Comparison of ENCODE assay signal across 1 cellular context in the genomic region with DNA sequence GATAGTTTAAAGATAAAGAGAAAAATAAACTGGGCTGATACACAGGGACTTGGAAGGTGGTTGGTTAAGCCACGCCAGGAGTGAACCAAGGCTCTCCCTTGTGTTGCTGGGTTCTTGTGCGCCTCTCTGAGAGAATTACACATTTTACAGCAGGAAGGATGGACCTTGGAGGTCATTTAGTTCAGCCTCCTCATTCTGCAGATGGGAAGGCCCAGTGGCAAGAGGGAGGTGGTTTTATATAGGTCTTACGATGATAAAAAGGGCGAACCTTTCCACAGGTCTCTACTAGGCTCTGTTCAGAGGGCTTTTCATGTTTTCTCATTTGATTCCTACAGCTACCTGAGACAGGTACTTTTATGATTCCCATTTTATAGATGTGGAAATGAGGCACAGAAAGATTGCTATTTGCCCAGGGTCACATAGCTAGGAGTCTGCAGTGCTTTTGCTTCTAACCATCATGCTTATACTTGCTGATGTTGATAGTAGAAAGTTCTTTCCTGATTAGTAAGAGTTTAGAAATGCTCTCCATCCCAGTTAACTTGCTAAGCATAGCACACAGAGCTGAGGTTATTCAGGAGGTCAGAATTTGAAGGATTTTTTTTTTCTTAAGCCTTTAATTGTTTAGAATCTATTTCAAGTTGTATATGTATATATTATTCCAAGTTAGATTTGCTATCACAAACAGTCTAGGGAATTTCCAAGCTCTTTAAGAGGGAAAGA.
TF ChIP-seq lines count a peak whose summit lies in the region.

No MANE protein-coding gene starts in this region.

TF ChIP-seq in K562, 482 proteins besides CTCF, POLR2A, EP300 and RAD21:
- TF ChIP-seq ZBTB8A (IDR thresholded peaks at IDR 0.05; ENCODE audit: partially characterized antibody) (no peak), NFXL1 (CRISPR knock-in tag; IDR thresholded peaks at IDR 0.05) (no peak)
- TF ChIP-seq, protein P1, sequence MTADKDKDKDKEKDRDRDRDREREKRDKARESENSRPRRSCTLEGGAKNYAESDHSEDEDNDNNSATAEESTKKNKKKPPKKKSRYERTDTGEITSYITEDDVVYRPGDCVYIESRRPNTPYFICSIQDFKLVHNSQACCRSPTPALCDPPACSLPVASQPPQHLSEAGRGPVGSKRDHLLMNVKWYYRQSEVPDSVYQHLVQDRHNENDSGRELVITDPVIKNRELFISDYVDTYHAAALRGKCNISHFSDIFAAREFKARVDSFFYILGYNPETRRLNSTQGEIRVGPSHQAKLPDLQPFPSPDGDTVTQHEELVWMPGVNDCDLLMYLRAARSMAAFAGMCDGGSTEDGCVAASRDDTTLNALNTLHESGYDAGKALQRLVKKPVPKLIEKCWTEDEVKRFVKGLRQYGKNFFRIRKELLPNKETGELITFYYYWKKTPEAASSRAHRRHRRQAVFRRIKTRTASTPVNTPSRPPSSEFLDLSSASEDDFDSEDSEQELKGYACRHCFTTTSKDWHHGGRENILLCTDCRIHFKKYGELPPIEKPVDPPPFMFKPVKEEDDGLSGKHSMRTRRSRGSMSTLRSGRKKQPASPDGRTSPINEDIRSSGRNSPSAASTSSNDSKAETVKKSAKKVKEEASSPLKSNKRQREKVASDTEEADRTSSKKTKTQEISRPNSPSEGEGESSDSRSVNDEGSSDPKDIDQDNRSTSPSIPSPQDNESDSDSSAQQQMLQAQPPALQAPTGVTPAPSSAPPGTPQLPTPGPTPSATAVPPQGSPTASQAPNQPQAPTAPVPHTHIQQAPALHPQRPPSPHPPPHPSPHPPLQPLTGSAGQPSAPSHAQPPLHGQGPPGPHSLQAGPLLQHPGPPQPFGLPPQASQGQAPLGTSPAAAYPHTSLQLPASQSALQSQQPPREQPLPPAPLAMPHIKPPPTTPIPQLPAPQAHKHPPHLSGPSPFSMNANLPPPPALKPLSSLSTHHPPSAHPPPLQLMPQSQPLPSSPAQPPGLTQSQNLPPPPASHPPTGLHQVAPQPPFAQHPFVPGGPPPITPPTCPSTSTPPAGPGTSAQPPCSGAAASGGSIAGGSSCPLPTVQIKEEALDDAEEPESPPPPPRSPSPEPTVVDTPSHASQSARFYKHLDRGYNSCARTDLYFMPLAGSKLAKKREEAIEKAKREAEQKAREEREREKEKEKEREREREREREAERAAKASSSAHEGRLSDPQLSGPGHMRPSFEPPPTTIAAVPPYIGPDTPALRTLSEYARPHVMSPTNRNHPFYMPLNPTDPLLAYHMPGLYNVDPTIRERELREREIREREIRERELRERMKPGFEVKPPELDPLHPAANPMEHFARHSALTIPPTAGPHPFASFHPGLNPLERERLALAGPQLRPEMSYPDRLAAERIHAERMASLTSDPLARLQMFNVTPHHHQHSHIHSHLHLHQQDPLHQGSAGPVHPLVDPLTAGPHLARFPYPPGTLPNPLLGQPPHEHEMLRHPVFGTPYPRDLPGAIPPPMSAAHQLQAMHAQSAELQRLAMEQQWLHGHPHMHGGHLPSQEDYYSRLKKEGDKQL (CRISPR knock-in tag; IDR thresholded peaks at IDR 0.05; ENCODE audit: borderline replicate concordance): no peak
- TF ChIP-seq, protein P2, sequence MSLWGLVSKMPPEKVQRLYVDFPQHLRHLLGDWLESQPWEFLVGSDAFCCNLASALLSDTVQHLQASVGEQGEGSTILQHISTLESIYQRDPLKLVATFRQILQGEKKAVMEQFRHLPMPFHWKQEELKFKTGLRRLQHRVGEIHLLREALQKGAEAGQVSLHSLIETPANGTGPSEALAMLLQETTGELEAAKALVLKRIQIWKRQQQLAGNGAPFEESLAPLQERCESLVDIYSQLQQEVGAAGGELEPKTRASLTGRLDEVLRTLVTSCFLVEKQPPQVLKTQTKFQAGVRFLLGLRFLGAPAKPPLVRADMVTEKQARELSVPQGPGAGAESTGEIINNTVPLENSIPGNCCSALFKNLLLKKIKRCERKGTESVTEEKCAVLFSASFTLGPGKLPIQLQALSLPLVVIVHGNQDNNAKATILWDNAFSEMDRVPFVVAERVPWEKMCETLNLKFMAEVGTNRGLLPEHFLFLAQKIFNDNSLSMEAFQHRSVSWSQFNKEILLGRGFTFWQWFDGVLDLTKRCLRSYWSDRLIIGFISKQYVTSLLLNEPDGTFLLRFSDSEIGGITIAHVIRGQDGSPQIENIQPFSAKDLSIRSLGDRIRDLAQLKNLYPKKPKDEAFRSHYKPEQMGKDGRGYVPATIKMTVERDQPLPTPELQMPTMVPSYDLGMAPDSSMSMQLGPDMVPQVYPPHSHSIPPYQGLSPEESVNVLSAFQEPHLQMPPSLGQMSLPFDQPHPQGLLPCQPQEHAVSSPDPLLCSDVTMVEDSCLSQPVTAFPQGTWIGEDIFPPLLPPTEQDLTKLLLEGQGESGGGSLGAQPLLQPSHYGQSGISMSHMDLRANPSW (CRISPR knock-in tag; IDR thresholded peaks at IDR 0.05): no peak
- TF ChIP-seq, protein P3, sequence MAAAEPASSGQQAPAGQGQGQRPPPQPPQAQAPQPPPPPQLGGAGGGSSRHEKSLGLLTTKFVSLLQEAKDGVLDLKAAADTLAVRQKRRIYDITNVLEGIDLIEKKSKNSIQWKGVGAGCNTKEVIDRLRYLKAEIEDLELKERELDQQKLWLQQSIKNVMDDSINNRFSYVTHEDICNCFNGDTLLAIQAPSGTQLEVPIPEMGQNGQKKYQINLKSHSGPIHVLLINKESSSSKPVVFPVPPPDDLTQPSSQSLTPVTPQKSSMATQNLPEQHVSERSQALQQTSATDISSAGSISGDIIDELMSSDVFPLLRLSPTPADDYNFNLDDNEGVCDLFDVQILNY (CRISPR knock-in tag; IDR thresholded peaks at IDR 0.05): no peak
- TF ChIP-seq, protein P4, sequence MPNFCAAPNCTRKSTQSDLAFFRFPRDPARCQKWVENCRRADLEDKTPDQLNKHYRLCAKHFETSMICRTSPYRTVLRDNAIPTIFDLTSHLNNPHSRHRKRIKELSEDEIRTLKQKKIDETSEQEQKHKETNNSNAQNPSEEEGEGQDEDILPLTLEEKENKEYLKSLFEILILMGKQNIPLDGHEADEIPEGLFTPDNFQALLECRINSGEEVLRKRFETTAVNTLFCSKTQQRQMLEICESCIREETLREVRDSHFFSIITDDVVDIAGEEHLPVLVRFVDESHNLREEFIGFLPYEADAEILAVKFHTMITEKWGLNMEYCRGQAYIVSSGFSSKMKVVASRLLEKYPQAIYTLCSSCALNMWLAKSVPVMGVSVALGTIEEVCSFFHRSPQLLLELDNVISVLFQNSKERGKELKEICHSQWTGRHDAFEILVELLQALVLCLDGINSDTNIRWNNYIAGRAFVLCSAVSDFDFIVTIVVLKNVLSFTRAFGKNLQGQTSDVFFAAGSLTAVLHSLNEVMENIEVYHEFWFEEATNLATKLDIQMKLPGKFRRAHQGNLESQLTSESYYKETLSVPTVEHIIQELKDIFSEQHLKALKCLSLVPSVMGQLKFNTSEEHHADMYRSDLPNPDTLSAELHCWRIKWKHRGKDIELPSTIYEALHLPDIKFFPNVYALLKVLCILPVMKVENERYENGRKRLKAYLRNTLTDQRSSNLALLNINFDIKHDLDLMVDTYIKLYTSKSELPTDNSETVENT (CRISPR knock-in tag; IDR thresholded peaks at IDR 0.05): no peak
